ENCODE assay signal across 9 cellular contexts in genomic region chr17:64779344-64780095, GRCh38.
A peak's percentile ranks its signal among the peaks of the same experiment; 100 is the strongest.
DNase-seq lines count a peak whose midpoint lies in the region; ATAC-seq, FAIRE-seq and TF ChIP-seq lines count a peak whose summit lies in the region.
"Had no signal": no experiment of that assay in that cellular context is flagged by ENCODE, and none has a peak within 500 bp of the region (broad histone marks: within the 10 kb centered on the region; RNA-seq: fewer than 3 reads in every experiment).

No MANE protein-coding gene starts in this region.

- POLR2A ChIA-PET in CD8-positive, alpha-beta memory T cell (lab: Charles Lee) = no interaction called here
- POLR2A ChIA-PET in Panc1 (lab: Charles Lee) = no interaction called here
- POLR2A ChIA-PET in endothelial cell of umbilical vein (lab: Charles Lee) = interaction anchor here (0.6 kb wide), 1 partner anchor 59 kb away, joined by 3 read pairs; no protein-coding TSS in a partner anchor

- H3K36me3 ChIP-seq in CD8-positive, alpha-beta memory T cell (ENCODE audit: insufficient read depth, low read length) = no peaks in the 10 kb centered on the region
- H3K36me3 ChIP-seq in Panc1 (ENCODE audit: control insufficient read depth, insufficient read depth, low read length) = no peaks in the 10 kb centered on the region
- peaks cover 0 to 6% of the 10 kb centered on the region in 2 experiments for H3K36me3 ChIP-seq in endothelial cell of umbilical vein (ENCODE audit: control insufficient read depth in 2 of 2, extremely low read depth in 1 of 2, insufficient read depth in 2 of 2, low read length in 2 of 2)

- H3K27me3 Mint-ChIP-seq in CD8-positive, alpha-beta memory T cell = peaks cover 0 to 2% of the 10 kb centered on the region in 2 donors
- peaks cover 77% of the 10 kb centered on the region for H3K27me3 Mint-ChIP-seq in neural crest cell (ENCODE audit: low read depth)

- H3K27ac Mint-ChIP-seq in CD8-positive, alpha-beta memory T cell = peak overlapping the region in 4 of 8 donors; percentile 42 to 60 (median 54)
- H3K27ac Mint-ChIP-seq in neural crest cell (ENCODE audit: unreplicated experiment) = no peak overlapping the region

- FAIRE-seq in endothelial cell of umbilical vein (lab: Jason Lieb, UNC) = no peak

- peaks cover 22% of the 10 kb centered on the region for H3K4me1 ChIP-seq in CD8-positive, alpha-beta memory T cell (ENCODE audit: insufficient read depth, low read length)
- no peaks in the 10 kb centered on the region; the same call in 1 of the 2 replicates for H3K4me1 ChIP-seq in Panc1 (ENCODE audit: control insufficient read depth, insufficient read depth, low read length)
- peaks cover 32% of the 10 kb centered on the region for H3K4me1 ChIP-seq in endothelial cell of umbilical vein (ENCODE audit: control insufficient read depth, extremely low read depth, insufficient read depth, low read length)

- CTCF ChIA-PET in CD8-positive, alpha-beta memory T cell (lab: Charles Lee) = interaction anchor here (1.7 kb wide), 1 partner anchor 14 kb away, joined by 3 read pairs; no protein-coding TSS in a partner anchor
- CTCF ChIA-PET in Panc1 (lab: Charles Lee) = no interaction called here
- CTCF ChIA-PET in endothelial cell of umbilical vein (lab: Charles Lee) = interaction anchor here (1.8 kb wide), 1 partner anchor 14 kb away, joined by 4 read pairs; no protein-coding TSS in a partner anchor

- no peaks in the 10 kb centered on the region for H3K9me3 ChIP-seq in CD8-positive, alpha-beta memory T cell (ENCODE audit: low read length)
- no peaks in the 10 kb centered on the region for H3K9me3 ChIP-seq in Panc1 (ENCODE audit: control insufficient read depth, insufficient read depth, low read depth, low read length)
- H3K9me3 ChIP-seq in endothelial cell of umbilical vein (replicated peaks; ENCODE audit: control insufficient read depth, insufficient read depth, low read length) = no peaks in the 10 kb centered on the region

- peaks cover 16 to 48% (median 24%) of the 10 kb centered on the region in 3 donors for H3K4me1 Mint-ChIP-seq in CD8-positive, alpha-beta memory T cell
- H3K4me1 Mint-ChIP-seq in neural crest cell = peaks cover 11% of the 10 kb centered on the region

- H3K9ac ChIP-seq in endothelial cell of umbilical vein (replicated peaks; ENCODE audit: extremely low read depth, insufficient read depth, low read length) = peak overlapping the region; percentile 97

- TF ChIP-seq POLR2A in endothelial cell of umbilical vein (IDR thresholded peaks at IDR 0.05; ENCODE audit: low read depth, low read length) = no peak

- H2AFZ ChIP-seq in endothelial cell of umbilical vein (ENCODE audit: low read depth, low read length) = no peak overlapping the region

- BruUV-seq in Panc1 (replicated peaks; lab: Mats Ljungman, UMichigan) (no TSS peak), endothelial cell of umbilical vein (replicated peaks; lab: Mats Ljungman, UMichigan) (no TSS peak)

- H3K4me3 ChIP-seq in CD8-positive, alpha-beta memory T cell (ENCODE audit: low read length) = peak overlapping the region; percentile 39
- peak overlapping the region; percentile 48 to 63 for H3K4me3 ChIP-seq in Panc1 (ENCODE audit: low read depth in 2 of 2, low read length in 2 of 2)
- H3K4me3 ChIP-seq in endothelial cell of umbilical vein (replicated peaks in 1 of 3; ENCODE audit: insufficient read depth in 1 of 3, low read depth in 1 of 3, low read length in 3 of 3) = peak overlapping the region; percentile 66 to 94 (median 73)

- H3K4me3 Mint-ChIP-seq in CD8-positive, alpha-beta memory T cell = peak overlapping the region; percentile 44 to 85 (median 73)
- H3K4me3 Mint-ChIP-seq in neural crest cell = peak overlapping the region; percentile 74

- DNase-seq in CD8-positive, alpha-beta memory T cell = no peak
- no peak for DNase-seq in Panc1 (ENCODE audit: low read depth, low spot score)
- DNase-seq in endothelial cell of umbilical vein (ENCODE audit: low read depth, low spot score) = no peak
- DNase-seq in neural crest cell (ENCODE audit: low read depth, low spot score) = no peak
- no peak for DNase-seq in activated CD4-positive, CD25-positive, alpha-beta regulatory T cell treated with anti-CD3 and anti-CD28 coated beads, Interleukin-2, amount 50 U/mL, for 72 hours
- no peak for DNase-seq in AG20443 (ENCODE audit: low spot score)
- DNase-seq: NCI-H446 treated with DMSO at 0.1 percent for 48 hours had no signal

- intact Hi-C loops in Panc1 (cut with micrococcal nuclease; ENCODE audit: unreplicated experiment) = loop anchor here (10.0 kb wide), 1 partner anchor 185 kb away; no protein-coding TSS in a partner anchor
- intact Hi-C loops in endothelial cell of umbilical vein (cut with micrococcal nuclease) = loop anchor here (5.0 kb wide), 2 partner anchors 68 to 418 kb away; no protein-coding TSS in a partner anchor

- dilution Hi-C loops in endothelial cell of umbilical vein (cut with MboI; ENCODE audit: extremely low pct_ligation_motif_present, low sequenced_read_pairs) = no loop called here

- H3K27ac ChIP-seq in CD8-positive, alpha-beta memory T cell (ENCODE audit: low read depth, low read length) = no peak overlapping the region
- H3K27ac ChIP-seq in Panc1 (ENCODE audit: low read length) (no peak overlapping the region), endothelial cell of umbilical vein (ENCODE audit: insufficient read depth, low read depth, low read length) (peak overlapping the region; percentile 53)

- H3K27me3 ChIP-seq in CD8-positive, alpha-beta memory T cell (ENCODE audit: insufficient read depth, low read length, poor library complexity, severe bottlenecking) = no peaks in the 10 kb centered on the region
- H3K27me3 ChIP-seq in Panc1 (ENCODE audit: control insufficient read depth, insufficient read depth, low read length) = no peaks in the 10 kb centered on the region
- no peaks in the 10 kb centered on the region for H3K27me3 ChIP-seq in endothelial cell of umbilical vein (ENCODE audit: control insufficient read depth in 2 of 2, insufficient read depth in 2 of 2, low read length in 2 of 2)

- H4K20me1 ChIP-seq in endothelial cell of umbilical vein (replicated peaks; ENCODE audit: control insufficient read depth, extremely low read depth, insufficient read depth, low read length) = no peaks in the 10 kb centered on the region

- no peaks in the 10 kb centered on the region for H3K9me3 Mint-ChIP-seq in CD8-positive, alpha-beta memory T cell
- H3K9me3 Mint-ChIP-seq in neural crest cell = no peaks in the 10 kb centered on the region

- peaks cover 0 to 8% (median 0%) of the 10 kb centered on the region in 3 donors for H3K36me3 Mint-ChIP-seq in CD8-positive, alpha-beta memory T cell
- H3K36me3 Mint-ChIP-seq in neural crest cell (ENCODE audit: low read depth) = no peaks in the 10 kb centered on the region

- peaks cover 30% of the 10 kb centered on the region for H3K79me2 ChIP-seq in endothelial cell of umbilical vein (ENCODE audit: control insufficient read depth, insufficient read depth, low read length)

- no peak for TF ChIP-seq CTCF in Panc1 (IDR thresholded peaks at IDR 0.05)
- TF ChIP-seq CTCF in endothelial cell of umbilical vein (IDR thresholded peaks at IDR 0.05; ENCODE audit: extremely low read depth in 1 of 2, insufficient read depth in 1 of 2, low read depth in 1 of 2, low read length in 2 of 2) = no peak
- no peak for TF ChIP-seq CTCF in neural crest cell (conservative IDR thresholded peaks at IDR 0.05)

- in situ Hi-C loops in Panc1 (cut with HindIII; ENCODE audit: low pct_unique_long_range_greater_than_20kb, low sequenced_read_pairs) = no loop called here

- no peak for ATAC-seq in Panc1
- ATAC-seq in HG02840 (IDR thresholded peaks at IDR 0.05; ENCODE audit: low FRiP score, unreplicated experiment) = no peak
- no peak for ATAC-seq in GM19023 (IDR thresholded peaks at IDR 0.05; ENCODE audit: unreplicated experiment)

- H3K4me2 ChIP-seq in endothelial cell of umbilical vein (ENCODE audit: insufficient read depth, low read length) = peak overlapping the region; percentile 49

- no peaks in the 10 kb centered on the region for H3K9me1 ChIP-seq in endothelial cell of umbilical vein (replicated peaks; ENCODE audit: control insufficient read depth, extremely low read depth, insufficient read depth, low read length)

TF ChIP-seq in endothelial cell of umbilical vein, 7 proteins besides CTCF, POLR2A, EP300 and RAD21:
- TF ChIP-seq FOS (IDR thresholded peaks at IDR 0.05; ENCODE audit: borderline replicate concordance, insufficient read depth, low read length) = no peak
- TF ChIP-seq GATA2 (IDR thresholded peaks at IDR 0.05; ENCODE audit: insufficient read depth, insufficient read length, low read depth, low read length) = no peak
- no peak for TF ChIP-seq JUN (IDR thresholded peaks at IDR 0.05; ENCODE audit: borderline replicate concordance, insufficient read depth, insufficient read length, low read depth)
- TF ChIP-seq POLR2AphosphoS5 (IDR thresholded peaks at IDR 0.05; ENCODE audit: insufficient read depth, low read depth, low read length) = no peak
- TF ChIP-seq, protein P1, sequence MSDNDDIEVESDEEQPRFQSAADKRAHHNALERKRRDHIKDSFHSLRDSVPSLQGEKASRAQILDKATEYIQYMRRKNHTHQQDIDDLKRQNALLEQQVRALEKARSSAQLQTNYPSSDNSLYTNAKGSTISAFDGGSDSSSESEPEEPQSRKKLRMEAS (IDR thresholded peaks at IDR 0.05; ENCODE audit: insufficient read depth, insufficient read length) = no peak
- TF ChIP-seq EZH2 (IDR thresholded peaks at IDR 0.05; ENCODE audit: borderline replicate concordance, low read depth, low read length, severe bottlenecking) = no peak
- TF ChIP-seq MYC (IDR thresholded peaks at IDR 0.05; ENCODE audit: low read depth, low read length) = no peak
